9 cellular contexts compared by ENCODE assay signal in genomic region chr9:19232830-19233194, GRCh38. TPM values are rescaled to one million over a fixed set of nuclear protein-coding genes. Genes with fewer than 3 reads are reported as not detected.
DNase-seq lines count a peak whose midpoint lies in the region; ATAC-seq and TF ChIP-seq lines count a peak whose summit lies in the region.
"Had no signal": no experiment of that assay in that cellular context is flagged by ENCODE, and none has a peak within 500 bp of the region (broad histone marks: within the 10 kb centered on the region; RNA-seq: fewer than 3 reads in every experiment).

No MANE protein-coding gene starts in this region.

- no peaks in the 10 kb centered on the region for H3K9me3 ChIP-seq in KOPT-K1 (ENCODE audit: insufficient read depth, low read length, poor library complexity, severe bottlenecking)

- CTCF ChIA-PET in activated CD8-positive, alpha-beta T cell treated with anti-CD3 and anti-CD28 coated beads, Interleukin-2, amount 10 ng/mL, durations not matched to agents 7 days and 5 days (lab: Charles Lee), result interaction anchor here (0.8 to 1.9 kb wide), 13 partner anchors 9 to 790 kb away, joined by 3 to 7 read pairs (median 3); no protein-coding TSS in a partner anchor

- peaks cover 2% of the 10 kb centered on the region for H3K36me3 Mint-ChIP-seq in activated CD8-positive, alpha-beta T cell treated with anti-CD3 and anti-CD28 coated beads, Interleukin-2, amount 10 ng/mL, durations not matched to agents 7 days and 5 days (ENCODE audit: low read depth)

- H3K27me3 Mint-ChIP-seq in activated CD8-positive, alpha-beta T cell treated with anti-CD3 and anti-CD28 coated beads, Interleukin-2, amount 10 ng/mL, durations not matched to agents 7 days and 5 days (ENCODE audit: low read depth), result no peaks in the 10 kb centered on the region
- H3K27me3 Mint-ChIP-seq in stimulated activated naive CD8-positive, alpha-beta T cell treated with anti-CD3 and anti-CD28 coated beads, Interleukin-15, amount 100 ng/mL, for 72 hours, result no peaks in the 10 kb centered on the region
- H3K27me3 Mint-ChIP-seq: activated B cell treated with CpG ODN at 0.5 μM for 24 hours had no signal

- no peaks in the 10 kb centered on the region for H3K36me3 ChIP-seq in KOPT-K1 (ENCODE audit: insufficient read depth, low read length)
- H3K36me3 ChIP-seq in rectal smooth muscle tissue (ENCODE audit: control insufficient read depth, insufficient read depth, low read length), result no peaks in the 10 kb centered on the region

- H3K27ac ChIP-seq in KOPT-K1 (ENCODE audit: low read depth, low read length, poor library complexity, severe bottlenecking), result peak overlapping the region; percentile 81
- H3K27ac ChIP-seq in rectal smooth muscle tissue (ENCODE audit: low read depth, low read length), result no peak overlapping the region

- H3K4me3 ChIP-seq in choroid plexus epithelial cell (ENCODE audit: low read depth, low read length) (peak overlapping the region; percentile 93), rectal smooth muscle tissue (ENCODE audit: low read length) (peak overlapping the region; percentile 83)

- peaks cover 17% of the 10 kb centered on the region for H3K4me1 Mint-ChIP-seq in activated CD8-positive, alpha-beta T cell treated with anti-CD3 and anti-CD28 coated beads, Interleukin-2, amount 10 ng/mL, durations not matched to agents 7 days and 5 days (ENCODE audit: low read depth)
- H3K4me1 Mint-ChIP-seq in stimulated activated naive CD8-positive, alpha-beta T cell treated with anti-CD3 and anti-CD28 coated beads, Interleukin-15, amount 100 ng/mL, for 72 hours, result peaks cover 30% of the 10 kb centered on the region

- DNase-seq in choroid plexus epithelial cell (ENCODE audit: low read depth) (peak; percentile 80), MV-4-11 (lab: John Stamatoyannopoulos, UW) (no peak), NCI-H1436 (lab: John Stamatoyannopoulos, UW) (no peak)
- no peak for DNase-seq in activated CD8-positive, alpha-beta T cell treated with anti-CD3 and anti-CD28 coated beads, Interleukin-2, amount 10 ng/mL, durations not matched to agents 7 days and 5 days
- no peak for DNase-seq in stimulated activated naive CD8-positive, alpha-beta T cell treated with anti-CD3 and anti-CD28 coated beads, Interleukin-15, amount 100 ng/mL, for 72 hours
- DNase-seq: activated B cell treated with CpG ODN at 0.5 μM for 24 hours had no signal

- H3K4me1 ChIP-seq in rectal smooth muscle tissue (ENCODE audit: control insufficient read depth, insufficient read depth, low read length), result no peaks in the 10 kb centered on the region

- no peak overlapping the region for H3K4me3 Mint-ChIP-seq in activated CD8-positive, alpha-beta T cell treated with anti-CD3 and anti-CD28 coated beads, Interleukin-2, amount 10 ng/mL, durations not matched to agents 7 days and 5 days
- H3K4me3 Mint-ChIP-seq in stimulated activated naive CD8-positive, alpha-beta T cell treated with anti-CD3 and anti-CD28 coated beads, Interleukin-15, amount 100 ng/mL, for 72 hours, result no peak overlapping the region

- TF ChIP-seq CTCF in choroid plexus epithelial cell (conservative IDR thresholded peaks at IDR 0.05; ENCODE audit: low read depth, low read length), result peak; percentile 34

- no peaks in the 10 kb centered on the region for H3K9me3 Mint-ChIP-seq in activated CD8-positive, alpha-beta T cell treated with anti-CD3 and anti-CD28 coated beads, Interleukin-2, amount 10 ng/mL, durations not matched to agents 7 days and 5 days (ENCODE audit: insufficient read depth)
- no peaks in the 10 kb centered on the region for H3K9me3 Mint-ChIP-seq in stimulated activated naive CD8-positive, alpha-beta T cell treated with anti-CD3 and anti-CD28 coated beads, Interleukin-15, amount 100 ng/mL, for 72 hours
- H3K9me3 Mint-ChIP-seq: activated B cell treated with CpG ODN at 0.5 μM for 24 hours had no signal

- no peak overlapping the region for H3K9ac ChIP-seq in rectal smooth muscle tissue (ENCODE audit: low read length)

- POLR2A ChIA-PET in activated CD8-positive, alpha-beta T cell treated with anti-CD3 and anti-CD28 coated beads, Interleukin-2, amount 10 ng/mL, durations not matched to agents 7 days and 5 days (lab: Charles Lee), result interaction anchor here (0.9 to 1.5 kb wide), 3 partner anchors 49 to 184 kb away, joined by 3 to 4 read pairs (median 3); partner anchors contain the start of genes RPS6 and RRAGA

- H3K27me3 ChIP-seq in rectal smooth muscle tissue (ENCODE audit: control insufficient read depth, insufficient read depth, low read length), result no peaks in the 10 kb centered on the region

- peak; percentile 9 for ATAC-seq in GM18498 (IDR thresholded peaks at IDR 0.05; ENCODE audit: unreplicated experiment)
- ATAC-seq in activated CD8-positive, alpha-beta T cell treated with anti-CD3 and anti-CD28 coated beads, Interleukin-2, amount 10 ng/mL, durations not matched to agents 7 days and 5 days, result no peak
- ATAC-seq in stimulated activated naive CD8-positive, alpha-beta T cell treated with anti-CD3 and anti-CD28 coated beads, Interleukin-15, amount 100 ng/mL, for 72 hours, result no peak

- no peak overlapping the region for H3K27ac Mint-ChIP-seq in activated CD8-positive, alpha-beta T cell treated with anti-CD3 and anti-CD28 coated beads, Interleukin-2, amount 10 ng/mL, durations not matched to agents 7 days and 5 days
- no peak overlapping the region for H3K27ac Mint-ChIP-seq in stimulated activated naive CD8-positive, alpha-beta T cell treated with anti-CD3 and anti-CD28 coated beads, Interleukin-15, amount 100 ng/mL, for 72 hours
- H3K27ac Mint-ChIP-seq: activated B cell treated with CpG ODN at 0.5 μM for 24 hours had no signal

RNA-seq across cellular contexts. Expression of gene DENND4C, which starts 2.3 kb away (rescaled TPM):
- 10 to 100 TPM; 29.6 to 35.3 TPM for total RNA-seq in activated CD8-positive, alpha-beta T cell treated with anti-CD3 and anti-CD28 coated beads, Interleukin-2, amount 10 ng/mL, durations not matched to agents 7 days and 5 days
